Comparison of ENCODE assay signal across 9 cellular contexts in the genomic region with DNA sequence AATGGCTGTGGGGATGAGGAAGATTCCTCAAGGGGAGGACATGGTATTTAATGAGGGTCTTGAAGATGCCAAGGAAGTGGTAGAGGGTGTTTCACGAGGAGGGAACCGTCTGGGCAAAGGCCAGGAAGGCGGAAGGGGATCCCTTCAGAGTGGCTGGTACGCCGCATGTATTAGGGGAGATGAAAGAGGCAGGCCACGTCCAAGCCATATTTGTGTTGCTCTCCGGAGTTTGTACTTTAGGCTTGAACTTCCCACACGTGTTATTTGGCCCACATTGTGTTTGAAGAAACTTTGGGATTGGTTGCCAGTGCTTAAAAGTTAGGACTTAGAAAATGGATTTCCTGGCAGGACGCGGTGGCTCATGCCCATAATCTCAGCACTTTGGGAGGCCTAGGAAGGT. TPM values are rescaled to one million over a fixed set of nuclear protein-coding genes. Genes with fewer than 3 reads are reported as not detected.
DNase-seq lines count a peak whose midpoint lies in the region; TF ChIP-seq lines count a peak whose summit lies in the region.
"Had no signal": no experiment of that assay in that cellular context is flagged by ENCODE, and none has a peak within 500 bp of the region (broad histone marks: within the 10 kb centered on the region; RNA-seq: fewer than 3 reads in every experiment).

No MANE protein-coding gene starts in this region.

- H2AFZ ChIP-seq in trophoblast cell (ENCODE audit: insufficient read depth, low read length, poor library complexity), result no peak overlapping the region

- peak overlapping the region; percentile 29 for H3K18ac ChIP-seq in trophoblast cell (ENCODE audit: low read length)

- peak overlapping the region; percentile 24 for H2BK12ac ChIP-seq in trophoblast cell (ENCODE audit: low read length)

- H3K79me2 ChIP-seq in trophoblast cell (ENCODE audit: control insufficient read depth, insufficient read depth, low read length, poor library complexity), result peaks cover 8% of the 10 kb centered on the region

- TF ChIP-seq CTCF in epithelial cell of proximal tubule (conservative IDR thresholded peaks at IDR 0.05; ENCODE audit: low read depth, low read length), result no peak

- no peak overlapping the region for H3K27ac ChIP-seq in trophoblast cell (ENCODE audit: low read depth, low read length)

- H3K79me1 ChIP-seq in trophoblast cell (ENCODE audit: low read length), result peaks cover 4% of the 10 kb centered on the region

- no peaks in the 10 kb centered on the region for H3K27me3 ChIP-seq in trophoblast cell (ENCODE audit: insufficient read depth, low read length)

- peak overlapping the region; percentile 86 for H3K4me2 ChIP-seq in trophoblast cell (ENCODE audit: low read length)

- H3K4me1 ChIP-seq in trophoblast cell (ENCODE audit: control insufficient read depth in 1 of 2, insufficient read depth in 2 of 2, low read length in 2 of 2), result peaks cover 2 to 12% of the 10 kb centered on the region in 2 experiments

- peak overlapping the region; percentile 46 for H4K8ac ChIP-seq in trophoblast cell (ENCODE audit: low read depth, low read length)

- H2BK120ac ChIP-seq in trophoblast cell (ENCODE audit: insufficient read depth, low read length, poor library complexity), result no peak overlapping the region

- no peak overlapping the region for H3K23ac ChIP-seq in trophoblast cell (ENCODE audit: low read length)

- no peak overlapping the region for H2AK5ac ChIP-seq in trophoblast cell (ENCODE audit: low read length)

- WGBS in trophoblast cell (ENCODE audit: extremely low coverage, insufficient coverage, insufficient read length), result no CpG with 5 or more reads among the region's 10 CpGs

- no peaks in the 10 kb centered on the region for H3K9me3 ChIP-seq in trophoblast cell (ENCODE audit: insufficient read depth, low read depth, low read length)

- H3K4me3 ChIP-seq in GM08714 (ENCODE audit: low read length), result peak overlapping the region; percentile 91; the same call in 1 of the 2 replicates
- peak overlapping the region; percentile 86 for H3K4me3 ChIP-seq in epithelial cell of proximal tubule (ENCODE audit: low read depth, low read length)
- no peak overlapping the region for H3K4me3 ChIP-seq in trophoblast cell (ENCODE audit: low read depth, low read length)

- peak; percentile 30 for DNase-seq in RKO (ENCODE audit: low spot score)
- DNase-seq in epithelial cell of proximal tubule (ENCODE audit: low read depth), result no peak
- DNase-seq in trophoblast cell, result no peak
- DNase-seq in NCI-H2171 (lab: John Stamatoyannopoulos, UW), result no peak
- no peak for DNase-seq in CD1c-positive myeloid dendritic cell (ENCODE audit: extremely low spot score)
- DNase-seq in NCI-H187 treated with DMSO at 0.1 percent for 48 hours (lab: John Stamatoyannopoulos, UW), result no peak
- DNase-seq in T1000 (lab: John Stamatoyannopoulos, UW), result no peak

- peak overlapping the region; percentile 43 for H3K4ac ChIP-seq in trophoblast cell (ENCODE audit: low read depth, low read length)

- no peak overlapping the region for H2BK5ac ChIP-seq in trophoblast cell (ENCODE audit: low read depth, low read length, poor library complexity)

- peak overlapping the region; percentile 36 for H3K9ac ChIP-seq in trophoblast cell (ENCODE audit: low read length)

- H3K36me3 ChIP-seq in trophoblast cell (ENCODE audit: control insufficient read depth in 1 of 2, insufficient read depth in 2 of 2, low read length in 2 of 2), result no peaks in the 10 kb centered on the region

- peak overlapping the region; percentile 19 for H4K91ac ChIP-seq in trophoblast cell (ENCODE audit: low read depth, low read length)

- no peak overlapping the region for H3K14ac ChIP-seq in trophoblast cell (ENCODE audit: low read length)

- H4K12ac ChIP-seq in trophoblast cell (ENCODE audit: low read depth, low read length), result peak overlapping the region; percentile 47

RNA-seq across cellular contexts. Expression of gene FXN, which starts 1.2 kb away (rescaled TPM):
- total RNA-seq in epithelial cell of proximal tubule, result 1.6 and 20.3 TPM in 2 replicates
- polyA plus RNA-seq in trophoblast cell (2013), result 10.1 and 11.3 TPM in 2 replicates

RNA-seq across cellular contexts. Expression of gene PRKACG, which starts 22.9 kb away (rescaled TPM):
- total RNA-seq in epithelial cell of proximal tubule, result not detected in 2 replicates
- polyA plus RNA-seq in trophoblast cell (2013), result not detected in 2 replicates
- total RNA-seq: omental fat pad had no signal
